20 cellular contexts compared by ENCODE assay signal in the genomic region with DNA sequence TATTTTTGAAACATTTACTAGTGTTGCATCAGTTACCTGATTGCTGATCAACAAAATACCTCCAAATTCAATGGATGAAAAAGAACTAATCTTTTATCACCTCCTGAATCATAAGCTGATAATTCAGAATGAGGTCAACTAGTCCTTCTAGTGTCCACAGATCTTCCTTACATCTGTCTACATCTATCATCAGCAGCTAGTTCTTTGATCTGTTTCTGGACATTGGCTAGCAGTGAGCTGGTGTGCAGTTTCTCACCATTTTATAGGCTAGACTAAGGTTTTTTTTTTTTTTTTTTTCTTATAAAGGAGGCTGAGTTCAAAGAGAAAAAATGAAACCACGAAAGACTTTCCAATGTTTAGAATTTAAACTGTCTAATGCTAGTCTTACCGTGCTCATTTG.
"Had no signal": no experiment of that assay in that cellular context is flagged by ENCODE, and none has a peak within 500 bp of the region (broad histone marks: within the 10 kb centered on the region; RNA-seq: fewer than 3 reads in every experiment).

No MANE protein-coding gene starts in this region.

- H3K9me3 ChIP-seq: pancreas, prostate gland, suprapubic skin, thoracic aorta, transverse colon, upper lobe of left lung, vagina had no signal

- H3K27ac ChIP-seq: left ventricle myocardium inferior, pancreas, prostate gland, spleen, suprapubic skin, thoracic aorta, transverse colon, upper lobe of left lung, vagina had no signal

- H3K27me3 ChIP-seq: pancreas, spleen, suprapubic skin, transverse colon, upper lobe of left lung, vagina had no signal

- FAIRE-seq: pancreas had no signal

- H3K4me3 ChIP-seq: left ventricle myocardium inferior, lung, pancreas, prostate gland, spleen, suprapubic skin, thoracic aorta, transverse colon, upper lobe of left lung, vagina had no signal

- H3K36me3 ChIP-seq: left ventricle myocardium inferior, pancreas, prostate gland, spleen, suprapubic skin, thoracic aorta, transverse colon, upper lobe of left lung, vagina had no signal

- DNase-seq: hypothalamus; islet precursor cell; left ventricle myocardium inferior; mesendoderm; naive thymus-derived CD4-positive, alpha-beta T cell; pancreas; posterior cingulate gyrus; retina; right cardiac atrium; small intestine; spleen; stimulated activated CD4-positive, alpha-beta T cell treated with anti-CD3 and anti-CD28 coated beads, Interleukin-4, amount 100 ng/mL, for 24 hours; stimulated activated naive CD4-positive, alpha-beta T cell; transverse colon; upper lobe of left lung had no signal

- H3K4me1 ChIP-seq: left ventricle myocardium inferior, pancreas, prostate gland, spleen, suprapubic skin, transverse colon, upper lobe of left lung, vagina had no signal
